1 cellular context compared by ENCODE assay signal in the genomic region with DNA sequence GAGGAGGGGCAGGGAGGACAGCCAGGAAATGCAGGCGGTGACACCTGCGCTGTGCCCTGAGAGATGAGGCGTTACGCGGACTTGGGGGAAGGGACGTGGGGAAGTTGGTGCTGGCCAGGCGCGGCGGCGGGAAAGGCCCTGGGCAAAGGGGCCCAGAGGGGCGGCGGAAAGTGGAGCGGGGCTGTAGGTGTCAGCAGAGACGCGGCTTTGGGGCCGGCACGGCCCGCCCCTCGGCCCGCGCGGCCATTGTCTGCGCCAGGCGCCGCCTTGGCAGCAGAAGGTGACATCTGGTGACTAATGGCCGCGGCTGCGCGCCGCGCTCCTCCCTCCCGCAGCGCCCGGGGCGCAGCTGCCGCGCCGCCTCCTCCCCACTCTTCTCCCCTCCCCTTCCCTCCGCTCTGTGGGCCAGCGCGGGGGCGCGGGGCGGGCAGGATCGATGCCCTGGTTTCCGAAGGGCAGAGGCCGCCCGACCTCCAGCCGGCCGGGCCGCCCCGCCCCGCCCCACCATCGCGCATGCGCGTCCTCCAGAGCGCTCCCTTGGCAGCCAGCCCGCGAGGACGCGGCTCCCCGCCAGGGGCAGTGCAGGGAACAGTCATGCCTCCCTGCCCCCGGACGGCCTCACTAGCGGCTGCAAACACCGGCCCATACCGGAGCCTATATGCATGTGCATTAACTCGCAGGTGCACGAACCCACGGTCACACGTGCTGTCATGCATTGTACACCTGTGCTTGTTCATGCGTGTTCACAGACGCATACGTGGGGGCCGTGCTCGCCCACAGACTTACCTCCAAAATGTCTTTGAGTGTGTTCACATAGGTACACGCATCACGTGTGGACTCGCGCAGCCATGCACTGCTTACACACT.
TF ChIP-seq lines count a peak whose summit lies in the region.

No MANE protein-coding gene starts in this region.

TF ChIP-seq in K562, 482 proteins besides CTCF, POLR2A, EP300 and RAD21 (continued from another document and continues in another):
- TF ChIP-seq, protein P1, sequence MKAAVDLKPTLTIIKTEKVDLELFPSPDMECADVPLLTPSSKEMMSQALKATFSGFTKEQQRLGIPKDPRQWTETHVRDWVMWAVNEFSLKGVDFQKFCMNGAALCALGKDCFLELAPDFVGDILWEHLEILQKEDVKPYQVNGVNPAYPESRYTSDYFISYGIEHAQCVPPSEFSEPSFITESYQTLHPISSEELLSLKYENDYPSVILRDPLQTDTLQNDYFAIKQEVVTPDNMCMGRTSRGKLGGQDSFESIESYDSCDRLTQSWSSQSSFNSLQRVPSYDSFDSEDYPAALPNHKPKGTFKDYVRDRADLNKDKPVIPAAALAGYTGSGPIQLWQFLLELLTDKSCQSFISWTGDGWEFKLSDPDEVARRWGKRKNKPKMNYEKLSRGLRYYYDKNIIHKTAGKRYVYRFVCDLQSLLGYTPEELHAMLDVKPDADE (conservative IDR thresholded peaks at IDR 0.05; ENCODE audit: control insufficient read depth, low read depth, low read length), result no peak; the same call in 1 of the 2 replicates
- TF ChIP-seq, protein P2, sequence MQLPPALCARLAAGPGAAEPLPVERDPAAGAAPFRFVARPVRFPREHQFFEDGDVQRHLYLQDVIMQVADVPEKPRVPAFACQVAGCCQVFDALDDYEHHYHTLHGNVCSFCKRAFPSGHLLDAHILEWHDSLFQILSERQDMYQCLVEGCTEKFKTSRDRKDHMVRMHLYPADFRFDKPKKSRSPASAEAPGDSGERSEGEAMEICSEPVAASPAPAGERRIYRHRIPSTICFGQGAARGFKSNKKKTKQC (CRISPR knock-in tag; IDR thresholded peaks at IDR 0.05), result no peak; the same call in 1 of the 2 replicates
- TF ChIP-seq, protein P3, sequence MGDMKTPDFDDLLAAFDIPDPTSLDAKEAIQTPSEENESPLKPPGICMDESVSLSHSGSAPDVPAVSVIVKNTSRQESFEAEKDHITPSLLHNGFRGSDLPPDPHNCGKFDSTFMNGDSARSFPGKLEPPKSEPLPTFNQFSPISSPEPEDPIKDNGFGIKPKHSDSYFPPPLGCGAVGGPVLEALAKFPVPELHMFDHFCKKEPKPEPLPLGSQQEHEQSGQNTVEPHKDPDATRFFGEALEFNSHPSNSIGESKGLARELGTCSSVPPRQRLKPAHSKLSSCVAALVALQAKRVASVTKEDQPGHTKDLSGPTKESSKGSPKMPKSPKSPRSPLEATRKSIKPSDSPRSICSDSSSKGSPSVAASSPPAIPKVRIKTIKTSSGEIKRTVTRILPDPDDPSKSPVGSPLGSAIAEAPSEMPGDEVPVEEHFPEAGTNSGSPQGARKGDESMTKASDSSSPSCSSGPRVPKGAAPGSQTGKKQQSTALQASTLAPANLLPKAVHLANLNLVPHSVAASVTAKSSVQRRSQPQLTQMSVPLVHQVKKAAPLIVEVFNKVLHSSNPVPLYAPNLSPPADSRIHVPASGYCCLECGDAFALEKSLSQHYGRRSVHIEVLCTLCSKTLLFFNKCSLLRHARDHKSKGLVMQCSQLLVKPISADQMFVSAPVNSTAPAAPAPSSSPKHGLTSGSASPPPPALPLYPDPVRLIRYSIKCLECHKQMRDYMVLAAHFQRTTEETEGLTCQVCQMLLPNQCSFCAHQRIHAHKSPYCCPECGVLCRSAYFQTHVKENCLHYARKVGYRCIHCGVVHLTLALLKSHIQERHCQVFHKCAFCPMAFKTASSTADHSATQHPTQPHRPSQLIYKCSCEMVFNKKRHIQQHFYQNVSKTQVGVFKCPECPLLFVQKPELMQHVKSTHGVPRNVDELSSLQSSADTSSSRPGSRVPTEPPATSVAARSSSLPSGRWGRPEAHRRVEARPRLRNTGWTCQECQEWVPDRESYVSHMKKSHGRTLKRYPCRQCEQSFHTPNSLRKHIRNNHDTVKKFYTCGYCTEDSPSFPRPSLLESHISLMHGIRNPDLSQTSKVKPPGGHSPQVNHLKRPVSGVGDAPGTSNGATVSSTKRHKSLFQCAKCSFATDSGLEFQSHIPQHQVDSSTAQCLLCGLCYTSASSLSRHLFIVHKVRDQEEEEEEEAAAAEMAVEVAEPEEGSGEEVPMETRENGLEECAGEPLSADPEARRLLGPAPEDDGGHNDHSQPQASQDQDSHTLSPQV (IDR thresholded peaks at IDR 0.05), result no peak
- TF ChIP-seq ARNT (IDR thresholded peaks at IDR 0.05) (no peak), FOS (IDR thresholded peaks at IDR 0.05; ENCODE audit: extremely low read depth, insufficient read length) (no peak), SRSF9 (IDR thresholded peaks at IDR 0.05; ENCODE audit: borderline replicate concordance, low read depth, low read length) (no peak), KLF6 (CRISPR knock-in tag; IDR thresholded peaks at IDR 0.05; ENCODE audit: borderline replicate concordance) (no peak), ZNF408 (CRISPR knock-in tag; IDR thresholded peaks at IDR 0.05; ENCODE audit: low read depth) (no peak), SIN3A (IDR thresholded peaks at IDR 0.05; ENCODE audit: borderline replicate concordance in 2 of 2, control insufficient read depth in 1 of 2, low read depth in 2 of 2, low read length in 2 of 2) (no peak), MTA1 (IDR thresholded peaks at IDR 0.05; ENCODE audit: borderline replicate concordance) (no peak), EWSR1 (IDR thresholded peaks at IDR 0.05; ENCODE audit: borderline replicate concordance, low read depth, partially characterized antibody) (no peak), NBN (IDR thresholded peaks at IDR 0.05; ENCODE audit: low read depth) (no peak), C11orf30 (IDR thresholded peaks at IDR 0.05; ENCODE audit: low read depth) (no peak), ZNF184 (CRISPR knock-in tag; IDR thresholded peaks at IDR 0.05) (no peak), MYBL2 (IDR thresholded peaks at IDR 0.05; ENCODE audit: low read depth) (no peak), MYBL2 (CRISPR knock-in tag; IDR thresholded peaks at IDR 0.05; ENCODE audit: borderline replicate concordance) (no peak), NFIC (IDR thresholded peaks at IDR 0.05) (peak; percentile 99), ZZZ3 (IDR thresholded peaks at IDR 0.05) (no peak), ZBTB8A (IDR thresholded peaks at IDR 0.05; ENCODE audit: partially characterized antibody) (no peak), NONO (IDR thresholded peaks at IDR 0.05; ENCODE audit: low read depth in 2 of 2, low read length in 1 of 2) (peak; percentile 69 to 83), NRF1 (conservative IDR thresholded peaks at IDR 0.05 in 1 of 2, IDR thresholded peaks at IDR 0.05 in 1 of 2) (peak; percentile 96 to 97), CBX1 (IDR thresholded peaks at IDR 0.05; ENCODE audit: low read depth) (no peak), PTBP1 (IDR thresholded peaks at IDR 0.05; ENCODE audit: low read depth, low read length) (no peak), TAF7 (tag; IDR thresholded peaks at IDR 0.05) (no peak), ZNF143 (CRISPR knock-in tag; IDR thresholded peaks at IDR 0.05) (no peak), CBFA2T3 (IDR thresholded peaks at IDR 0.05) (peak; percentile 23), ZNF75A (CRISPR knock-in tag; IDR thresholded peaks at IDR 0.05) (no peak), POLR3A (IDR thresholded peaks at IDR 0.05; ENCODE audit: borderline replicate concordance, extremely low read depth, insufficient read depth, insufficient read length) (no peak), TRIM28 (IDR thresholded peaks at IDR 0.05) (no peak), JUNB (CRISPR knock-in tag; conservative IDR thresholded peaks at IDR 0.05) (no peak), RBM25 (IDR thresholded peaks at IDR 0.05; ENCODE audit: low read depth, low read length, severe bottlenecking) (no peak), ZBED1 (IDR thresholded peaks at IDR 0.05) (no peak), PTTG1 (tag; IDR thresholded peaks at IDR 0.05; ENCODE audit: low read depth) (no peak)
- TF ChIP-seq, protein P4, sequence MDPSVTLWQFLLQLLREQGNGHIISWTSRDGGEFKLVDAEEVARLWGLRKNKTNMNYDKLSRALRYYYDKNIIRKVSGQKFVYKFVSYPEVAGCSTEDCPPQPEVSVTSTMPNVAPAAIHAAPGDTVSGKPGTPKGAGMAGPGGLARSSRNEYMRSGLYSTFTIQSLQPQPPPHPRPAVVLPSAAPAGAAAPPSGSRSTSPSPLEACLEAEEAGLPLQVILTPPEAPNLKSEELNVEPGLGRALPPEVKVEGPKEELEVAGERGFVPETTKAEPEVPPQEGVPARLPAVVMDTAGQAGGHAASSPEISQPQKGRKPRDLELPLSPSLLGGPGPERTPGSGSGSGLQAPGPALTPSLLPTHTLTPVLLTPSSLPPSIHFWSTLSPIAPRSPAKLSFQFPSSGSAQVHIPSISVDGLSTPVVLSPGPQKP (CRISPR knock-in tag; IDR thresholded peaks at IDR 0.05), result no peak
- TF ChIP-seq, protein P5, sequence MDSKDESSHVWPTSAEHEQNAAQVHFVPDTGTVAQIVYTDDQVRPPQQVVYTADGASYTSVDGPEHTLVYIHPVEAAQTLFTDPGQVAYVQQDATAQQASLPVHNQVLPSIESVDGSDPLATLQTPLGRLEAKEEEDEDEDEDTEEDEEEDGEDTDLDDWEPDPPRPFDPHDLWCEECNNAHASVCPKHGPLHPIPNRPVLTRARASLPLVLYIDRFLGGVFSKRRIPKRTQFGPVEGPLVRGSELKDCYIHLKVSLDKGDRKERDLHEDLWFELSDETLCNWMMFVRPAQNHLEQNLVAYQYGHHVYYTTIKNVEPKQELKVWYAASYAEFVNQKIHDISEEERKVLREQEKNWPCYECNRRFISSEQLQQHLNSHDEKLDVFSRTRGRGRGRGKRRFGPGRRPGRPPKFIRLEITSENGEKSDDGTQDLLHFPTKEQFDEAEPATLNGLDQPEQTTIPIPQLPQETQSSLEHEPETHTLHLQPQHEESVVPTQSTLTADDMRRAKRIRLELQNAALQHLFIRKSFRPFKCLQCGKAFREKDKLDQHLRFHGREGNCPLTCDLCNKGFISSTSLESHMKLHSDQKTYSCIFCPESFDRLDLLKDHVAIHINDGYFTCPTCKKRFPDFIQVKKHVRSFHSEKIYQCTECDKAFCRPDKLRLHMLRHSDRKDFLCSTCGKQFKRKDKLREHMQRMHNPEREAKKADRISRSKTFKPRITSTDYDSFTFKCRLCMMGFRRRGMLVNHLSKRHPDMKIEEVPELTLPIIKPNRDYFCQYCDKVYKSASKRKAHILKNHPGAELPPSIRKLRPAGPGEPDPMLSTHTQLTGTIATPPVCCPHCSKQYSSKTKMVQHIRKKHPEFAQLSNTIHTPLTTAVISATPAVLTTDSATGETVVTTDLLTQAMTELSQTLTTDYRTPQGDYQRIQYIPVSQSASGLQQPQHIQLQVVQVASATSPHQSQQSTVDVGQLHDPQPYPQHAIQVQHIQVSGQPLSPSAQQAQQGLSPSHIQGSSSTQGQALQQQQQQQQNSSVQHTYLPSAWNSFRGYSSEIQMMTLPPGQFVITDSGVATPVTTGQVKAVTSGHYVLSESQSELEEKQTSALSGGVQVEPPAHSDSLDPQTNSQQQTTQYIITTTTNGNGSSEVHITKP (IDR thresholded peaks at IDR 0.05; ENCODE audit: partially characterized antibody), result no peak
- TF ChIP-seq, protein P6, sequence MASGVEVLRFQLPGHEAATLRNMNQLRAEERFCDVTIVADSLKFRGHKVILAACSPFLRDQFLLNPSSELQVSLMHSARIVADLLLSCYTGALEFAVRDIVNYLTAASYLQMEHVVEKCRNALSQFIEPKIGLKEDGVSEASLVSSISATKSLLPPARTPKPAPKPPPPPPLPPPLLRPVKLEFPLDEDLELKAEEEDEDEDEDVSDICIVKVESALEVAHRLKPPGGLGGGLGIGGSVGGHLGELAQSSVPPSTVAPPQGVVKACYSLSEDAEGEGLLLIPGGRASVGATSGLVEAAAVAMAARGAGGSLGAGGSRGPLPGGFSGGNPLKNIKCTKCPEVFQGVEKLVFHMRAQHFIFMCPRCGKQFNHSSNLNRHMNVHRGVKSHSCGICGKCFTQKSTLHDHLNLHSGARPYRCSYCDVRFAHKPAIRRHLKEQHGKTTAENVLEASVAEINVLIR (CRISPR knock-in tag; IDR thresholded peaks at IDR 0.05), result 0 out of 2 replicates have a peak, but pooled peaks have one; percentile 19
- TF ChIP-seq, protein P7, sequence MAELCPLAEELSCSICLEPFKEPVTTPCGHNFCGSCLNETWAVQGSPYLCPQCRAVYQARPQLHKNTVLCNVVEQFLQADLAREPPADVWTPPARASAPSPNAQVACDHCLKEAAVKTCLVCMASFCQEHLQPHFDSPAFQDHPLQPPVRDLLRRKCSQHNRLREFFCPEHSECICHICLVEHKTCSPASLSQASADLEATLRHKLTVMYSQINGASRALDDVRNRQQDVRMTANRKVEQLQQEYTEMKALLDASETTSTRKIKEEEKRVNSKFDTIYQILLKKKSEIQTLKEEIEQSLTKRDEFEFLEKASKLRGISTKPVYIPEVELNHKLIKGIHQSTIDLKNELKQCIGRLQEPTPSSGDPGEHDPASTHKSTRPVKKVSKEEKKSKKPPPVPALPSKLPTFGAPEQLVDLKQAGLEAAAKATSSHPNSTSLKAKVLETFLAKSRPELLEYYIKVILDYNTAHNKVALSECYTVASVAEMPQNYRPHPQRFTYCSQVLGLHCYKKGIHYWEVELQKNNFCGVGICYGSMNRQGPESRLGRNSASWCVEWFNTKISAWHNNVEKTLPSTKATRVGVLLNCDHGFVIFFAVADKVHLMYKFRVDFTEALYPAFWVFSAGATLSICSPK (IDR thresholded peaks at IDR 0.05; ENCODE audit: borderline replicate concordance), result no peak
- TF ChIP-seq, protein P8, sequence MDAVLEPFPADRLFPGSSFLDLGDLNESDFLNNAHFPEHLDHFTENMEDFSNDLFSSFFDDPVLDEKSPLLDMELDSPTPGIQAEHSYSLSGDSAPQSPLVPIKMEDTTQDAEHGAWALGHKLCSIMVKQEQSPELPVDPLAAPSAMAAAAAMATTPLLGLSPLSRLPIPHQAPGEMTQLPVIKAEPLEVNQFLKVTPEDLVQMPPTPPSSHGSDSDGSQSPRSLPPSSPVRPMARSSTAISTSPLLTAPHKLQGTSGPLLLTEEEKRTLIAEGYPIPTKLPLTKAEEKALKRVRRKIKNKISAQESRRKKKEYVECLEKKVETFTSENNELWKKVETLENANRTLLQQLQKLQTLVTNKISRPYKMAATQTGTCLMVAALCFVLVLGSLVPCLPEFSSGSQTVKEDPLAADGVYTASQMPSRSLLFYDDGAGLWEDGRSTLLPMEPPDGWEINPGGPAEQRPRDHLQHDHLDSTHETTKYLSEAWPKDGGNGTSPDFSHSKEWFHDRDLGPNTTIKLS (IDR thresholded peaks at IDR 0.05; ENCODE audit: borderline replicate concordance, low read depth), result peak; percentile 40; the same call in 1 of the 2 replicates
- TF ChIP-seq, protein P9, sequence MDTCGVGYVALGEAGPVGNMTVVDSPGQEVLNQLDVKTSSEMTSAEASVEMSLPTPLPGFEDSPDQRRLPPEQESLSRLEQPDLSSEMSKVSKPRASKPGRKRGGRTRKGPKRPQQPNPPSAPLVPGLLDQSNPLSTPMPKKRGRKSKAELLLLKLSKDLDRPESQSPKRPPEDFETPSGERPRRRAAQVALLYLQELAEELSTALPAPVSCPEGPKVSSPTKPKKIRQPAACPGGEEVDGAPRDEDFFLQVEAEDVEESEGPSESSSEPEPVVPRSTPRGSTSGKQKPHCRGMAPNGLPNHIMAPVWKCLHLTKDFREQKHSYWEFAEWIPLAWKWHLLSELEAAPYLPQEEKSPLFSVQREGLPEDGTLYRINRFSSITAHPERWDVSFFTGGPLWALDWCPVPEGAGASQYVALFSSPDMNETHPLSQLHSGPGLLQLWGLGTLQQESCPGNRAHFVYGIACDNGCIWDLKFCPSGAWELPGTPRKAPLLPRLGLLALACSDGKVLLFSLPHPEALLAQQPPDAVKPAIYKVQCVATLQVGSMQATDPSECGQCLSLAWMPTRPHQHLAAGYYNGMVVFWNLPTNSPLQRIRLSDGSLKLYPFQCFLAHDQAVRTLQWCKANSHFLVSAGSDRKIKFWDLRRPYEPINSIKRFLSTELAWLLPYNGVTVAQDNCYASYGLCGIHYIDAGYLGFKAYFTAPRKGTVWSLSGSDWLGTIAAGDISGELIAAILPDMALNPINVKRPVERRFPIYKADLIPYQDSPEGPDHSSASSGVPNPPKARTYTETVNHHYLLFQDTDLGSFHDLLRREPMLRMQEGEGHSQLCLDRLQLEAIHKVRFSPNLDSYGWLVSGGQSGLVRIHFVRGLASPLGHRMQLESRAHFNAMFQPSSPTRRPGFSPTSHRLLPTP (IDR thresholded peaks at IDR 0.05; ENCODE audit: borderline replicate concordance, extremely low read depth, insufficient read length), result no peak
